8 cellular contexts compared by ENCODE assay signal in the genomic region with DNA sequence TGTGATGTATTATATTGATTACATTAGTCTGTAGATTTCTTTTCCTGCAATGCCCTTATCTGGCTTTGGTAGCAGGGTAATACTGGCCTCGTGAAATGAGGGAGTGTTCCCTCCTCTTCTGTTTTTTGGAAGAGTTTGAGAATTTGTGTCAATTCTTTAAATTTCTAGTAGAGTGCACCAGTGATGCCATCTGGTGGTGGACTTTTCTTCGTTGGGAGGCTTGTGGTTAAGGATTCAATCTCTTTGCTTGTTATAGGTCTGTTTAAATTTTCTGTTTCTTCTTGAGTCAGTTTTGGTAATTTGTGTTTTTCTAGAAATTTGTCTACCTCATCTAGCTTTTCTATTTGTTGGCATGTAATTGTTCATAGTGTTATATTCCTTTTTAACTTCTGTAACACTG. TPM values are rescaled to one million over a fixed set of nuclear protein-coding genes. Genes with fewer than 3 reads are reported as not detected.
DNase-seq lines count a peak whose midpoint lies in the region; ATAC-seq and TF ChIP-seq lines count a peak whose summit lies in the region.

No MANE protein-coding gene starts in this region.

- peaks cover 28% of the 10 kb centered on the region for H3K27me3 ChIP-seq in adipocyte (replicated peaks; ENCODE audit: control insufficient read depth, insufficient read depth, low read length)

- no peak overlapping the region for H3K9ac ChIP-seq in adipocyte (ENCODE audit: low read length)

- DNase-seq in activated gamma-delta T cell treated with Interleukin-2 at 50 U/mL for 16 hours (peak; percentile 29), activated gamma-delta T cell (lab: John Stamatoyannopoulos, UW) (no peak), NB4 (ENCODE audit: low read depth) (peak; percentile 62), adipocyte (ENCODE audit: low read depth) (peak; percentile 60), left lobe of liver (ENCODE audit: low spot score) (peak; percentile 56), H4 (ENCODE audit: low spot score) (no peak)

- peaks cover 9% of the 10 kb centered on the region for H3K9me3 ChIP-seq in adipocyte (ENCODE audit: control insufficient read depth, low read length)

- TF ChIP-seq CTCF in NB4 (IDR thresholded peaks at IDR 0.05; ENCODE audit: low read depth, low read length): peak; percentile 58

- H3K4me3 ChIP-seq in NB4 (ENCODE audit: low read depth, low read length) (no peak overlapping the region), adipocyte (ENCODE audit: low read length) (no peak overlapping the region)

- H3K4me1 ChIP-seq in adipocyte (ENCODE audit: control insufficient read depth, insufficient read depth, low read length): peaks cover 1% of the 10 kb centered on the region

- no peak for TF ChIP-seq POLR2A in NB4 (IDR thresholded peaks at IDR 0.05; ENCODE audit: extremely low read depth, insufficient read length)

- ATAC-seq in left lobe of liver (peak; percentile 83), HG03196 (IDR thresholded peaks at IDR 0.05; ENCODE audit: unreplicated experiment) (no peak), HG03571 (IDR thresholded peaks at IDR 0.05; ENCODE audit: unreplicated experiment) (no peak)

- H3K36me3 ChIP-seq in adipocyte (ENCODE audit: control insufficient read depth, insufficient read depth, low read length, severe bottlenecking): no peaks in the 10 kb centered on the region

RNA-seq across cellular contexts. Expression of a gene that starts 18.9 kb away (rescaled TPM):
- total RNA-seq in left lobe of liver: 22.8 TPM
- total RNA-seq in H4 (2014; rRNA removed; shearing (Covaris generic)): 0.19 and 0.62 TPM in 2 replicates

RNA-seq across cellular contexts. Expression of a gene that starts 46.5 kb away (rescaled TPM):
- total RNA-seq in left lobe of liver: 0.83 TPM
- not detected in 2 replicates for total RNA-seq in H4 (2014; rRNA removed; shearing (Covaris generic))

Comparison
In these comparisons a context has a peak if more than half of its experiments do, and no peak if none do; other contexts are left out.
1. DNase-seq: peak in activated gamma-delta T cell treated with Interleukin-2 at 50 U/mL for 16 hours (single experiment), NB4 (single experiment), adipocyte (single experiment) and left lobe of liver (single experiment); none in activated gamma-delta T cell (single experiment) and H4 (single experiment).
2. RNA of a gene that starts 18.9 kb away (total RNA-seq): 22.8 TPM in left lobe of liver (single experiment); 0.19 to 0.62 TPM in H4; every median in the first group is over 10 times any median in the second.